Comparison of ENCODE assay signal across 1 cellular context in genomic region chr2:159155315-159155714, GRCh38.
A peak's percentile ranks its signal among the peaks of the same experiment; 100 is the strongest.
TF ChIP-seq lines count a peak whose summit lies in the region.

No MANE protein-coding gene starts in this region.

TF ChIP-seq in H1, 55 proteins besides CTCF, POLR2A, EP300 and RAD21:
- TF ChIP-seq CHD7 (IDR thresholded peaks at IDR 0.05; ENCODE audit: insufficient replicate concordance, low read length) (no peak), CBX5 (IDR thresholded peaks at IDR 0.05; ENCODE audit: low read depth, low read length) (no peak), TEAD4 (IDR thresholded peaks at IDR 0.05; ENCODE audit: low read depth, low read length) (peak; percentile 85)
